ENCODE assay signal across 7 cellular contexts in the genomic region with DNA sequence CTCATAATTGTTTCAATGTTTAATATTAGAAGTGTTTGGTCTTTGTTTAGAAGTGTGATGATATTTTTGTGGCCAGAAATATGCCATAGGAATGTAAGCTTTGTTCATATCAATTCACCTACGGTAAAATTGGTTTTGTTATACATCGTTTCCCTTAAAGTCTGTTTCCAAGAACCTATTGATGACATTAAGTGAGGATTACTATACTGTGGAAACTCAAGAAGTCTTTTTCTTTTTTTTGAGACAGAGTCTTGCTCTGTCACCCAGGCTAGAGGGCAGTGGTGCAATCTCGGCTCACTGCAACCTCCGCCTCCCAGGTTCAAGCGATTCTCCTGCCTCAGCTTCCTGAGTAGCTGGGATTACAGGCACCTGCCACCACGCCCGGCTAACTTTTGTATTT. TPM values are rescaled to one million over a fixed set of nuclear protein-coding genes. Genes with fewer than 3 reads are reported as not detected.
"Had no signal": no experiment of that assay in that cellular context is flagged by ENCODE, and none has a peak within 500 bp of the region (broad histone marks: within the 10 kb centered on the region; RNA-seq: fewer than 3 reads in every experiment).

No MANE protein-coding gene starts in this region.

RNA-seq across cellular contexts. Expression of a gene that starts 5.5 kb away (rescaled TPM):
- total RNA-seq: GM23248, GM23338, H1, H4, H7, H9, HFFc6 had no signal
